In genomic region chr22:30497466-30498150, GRCh38 we compare ENCODE assay signal across 2 cellular contexts.
A peak's percentile ranks its signal among the peaks of the same experiment; 100 is the strongest.
TF ChIP-seq lines count a peak whose summit lies in the region.

No MANE protein-coding gene starts in this region.

TF ChIP-seq in liver, 16 proteins besides CTCF, POLR2A, EP300 and RAD21 (continued from another document):
- TF ChIP-seq, protein P1, sequence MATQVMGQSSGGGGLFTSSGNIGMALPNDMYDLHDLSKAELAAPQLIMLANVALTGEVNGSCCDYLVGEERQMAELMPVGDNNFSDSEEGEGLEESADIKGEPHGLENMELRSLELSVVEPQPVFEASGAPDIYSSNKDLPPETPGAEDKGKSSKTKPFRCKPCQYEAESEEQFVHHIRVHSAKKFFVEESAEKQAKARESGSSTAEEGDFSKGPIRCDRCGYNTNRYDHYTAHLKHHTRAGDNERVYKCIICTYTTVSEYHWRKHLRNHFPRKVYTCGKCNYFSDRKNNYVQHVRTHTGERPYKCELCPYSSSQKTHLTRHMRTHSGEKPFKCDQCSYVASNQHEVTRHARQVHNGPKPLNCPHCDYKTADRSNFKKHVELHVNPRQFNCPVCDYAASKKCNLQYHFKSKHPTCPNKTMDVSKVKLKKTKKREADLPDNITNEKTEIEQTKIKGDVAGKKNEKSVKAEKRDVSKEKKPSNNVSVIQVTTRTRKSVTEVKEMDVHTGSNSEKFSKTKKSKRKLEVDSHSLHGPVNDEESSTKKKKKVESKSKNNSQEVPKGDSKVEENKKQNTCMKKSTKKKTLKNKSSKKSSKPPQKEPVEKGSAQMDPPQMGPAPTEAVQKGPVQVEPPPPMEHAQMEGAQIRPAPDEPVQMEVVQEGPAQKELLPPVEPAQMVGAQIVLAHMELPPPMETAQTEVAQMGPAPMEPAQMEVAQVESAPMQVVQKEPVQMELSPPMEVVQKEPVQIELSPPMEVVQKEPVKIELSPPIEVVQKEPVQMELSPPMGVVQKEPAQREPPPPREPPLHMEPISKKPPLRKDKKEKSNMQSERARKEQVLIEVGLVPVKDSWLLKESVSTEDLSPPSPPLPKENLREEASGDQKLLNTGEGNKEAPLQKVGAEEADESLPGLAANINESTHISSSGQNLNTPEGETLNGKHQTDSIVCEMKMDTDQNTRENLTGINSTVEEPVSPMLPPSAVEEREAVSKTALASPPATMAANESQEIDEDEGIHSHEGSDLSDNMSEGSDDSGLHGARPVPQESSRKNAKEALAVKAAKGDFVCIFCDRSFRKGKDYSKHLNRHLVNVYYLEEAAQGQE (IDR thresholded peaks at IDR 0.05), result peak; percentile 41
- TF ChIP-seq SP1 (IDR thresholded peaks at IDR 0.05) (peak; percentile 62), JUND (IDR thresholded peaks at IDR 0.05) (peak; percentile 32 to 61), HNF4G (IDR thresholded peaks at IDR 0.05) (peak; percentile 27), TAF1 (conservative IDR thresholded peaks at IDR 0.05) (no peak), EGR1 (IDR thresholded peaks at IDR 0.05; ENCODE audit: low read depth in 2 of 2) (no peak)
- TF ChIP-seq, protein P2, sequence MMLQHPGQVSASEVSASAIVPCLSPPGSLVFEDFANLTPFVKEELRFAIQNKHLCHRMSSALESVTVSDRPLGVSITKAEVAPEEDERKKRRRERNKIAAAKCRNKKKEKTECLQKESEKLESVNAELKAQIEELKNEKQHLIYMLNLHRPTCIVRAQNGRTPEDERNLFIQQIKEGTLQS (IDR thresholded peaks at IDR 0.05), result no peak

TF ChIP-seq in WTC11, 78 proteins besides CTCF, POLR2A, EP300 and RAD21 (continued from another document):
- no peak for TF ChIP-seq PRDM15 (CRISPR knock-in tag; IDR thresholded peaks at IDR 0.05)
- no peak for TF ChIP-seq TEAD4 (CRISPR knock-in tag; IDR thresholded peaks at IDR 0.05)
- TF ChIP-seq CREB1 (CRISPR knock-in tag; IDR thresholded peaks at IDR 0.05), result no peak
- no peak for TF ChIP-seq NR1H2 (CRISPR knock-in tag; IDR thresholded peaks at IDR 0.05)
- no peak for TF ChIP-seq ATF2 (CRISPR knock-in tag; IDR thresholded peaks at IDR 0.05; ENCODE audit: borderline replicate concordance, low read depth)
- no peak for TF ChIP-seq SMAD3 (CRISPR knock-in tag; IDR thresholded peaks at IDR 0.05; ENCODE audit: borderline replicate concordance)
- TF ChIP-seq MXD4 (CRISPR knock-in tag; IDR thresholded peaks at IDR 0.05; ENCODE audit: borderline replicate concordance), result no peak
- TF ChIP-seq, protein P3, sequence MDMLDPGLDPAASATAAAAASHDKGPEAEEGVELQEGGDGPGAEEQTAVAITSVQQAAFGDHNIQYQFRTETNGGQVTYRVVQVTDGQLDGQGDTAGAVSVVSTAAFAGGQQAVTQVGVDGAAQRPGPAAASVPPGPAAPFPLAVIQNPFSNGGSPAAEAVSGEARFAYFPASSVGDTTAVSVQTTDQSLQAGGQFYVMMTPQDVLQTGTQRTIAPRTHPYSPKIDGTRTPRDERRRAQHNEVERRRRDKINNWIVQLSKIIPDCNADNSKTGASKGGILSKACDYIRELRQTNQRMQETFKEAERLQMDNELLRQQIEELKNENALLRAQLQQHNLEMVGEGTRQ (CRISPR knock-in tag; IDR thresholded peaks at IDR 0.05), result no peak
- TF ChIP-seq JUN (CRISPR knock-in tag; IDR thresholded peaks at IDR 0.05), result no peak
- no peak for TF ChIP-seq ZNF671 (CRISPR knock-in tag; IDR thresholded peaks at IDR 0.05)
- TF ChIP-seq ZNF281 (CRISPR knock-in tag; IDR thresholded peaks at IDR 0.05), result no peak
